ENCODE assay signal across 1 cellular context in genomic region chr4:55359397-55359916, GRCh38.
TF ChIP-seq lines count a peak whose summit lies in the region.

No MANE protein-coding gene starts in this region.

TF ChIP-seq in HCT116, 20 proteins besides CTCF, POLR2A, EP300 and RAD21:
- TF ChIP-seq ATF3 (IDR thresholded peaks at IDR 0.05) (no peak), ELF1 (IDR thresholded peaks at IDR 0.05; ENCODE audit: borderline replicate concordance, low read depth) (no peak), EGR1 (IDR thresholded peaks at IDR 0.05; ENCODE audit: low read depth) (no peak), TCF7L2 (IDR thresholded peaks at IDR 0.05; ENCODE audit: borderline replicate concordance, extremely low read depth, insufficient read depth, insufficient read length) (no peak), JUND (IDR thresholded peaks at IDR 0.05) (no peak)
